ENCODE assay signal across 10 cellular contexts in the genomic region with DNA sequence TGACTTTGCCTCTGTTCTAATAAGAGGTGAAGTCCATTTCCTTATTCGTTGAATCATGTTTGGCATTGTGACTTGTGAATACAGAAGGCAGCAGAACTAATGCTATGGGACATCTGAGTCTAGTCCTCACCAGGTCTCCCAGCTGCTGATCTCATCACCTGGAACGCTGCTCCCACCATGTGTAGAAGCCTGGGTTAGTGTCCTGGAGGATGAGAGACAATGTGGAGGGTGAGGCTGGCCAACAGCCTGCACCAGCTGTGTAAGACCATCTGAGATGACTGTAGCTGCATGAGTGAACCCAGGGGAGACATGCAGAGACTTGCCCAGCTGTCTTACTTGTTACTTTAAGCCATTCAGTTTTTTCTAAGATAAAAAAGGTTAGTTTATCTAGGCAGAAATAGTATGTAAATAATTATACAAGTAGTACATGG. TPM values are rescaled to one million over a fixed set of nuclear protein-coding genes. Genes with fewer than 3 reads are reported as not detected.
DNase-seq lines count a peak whose midpoint lies in the region; ATAC-seq and TF ChIP-seq lines count a peak whose summit lies in the region.
"Had no signal": no experiment of that assay in that cellular context is flagged by ENCODE, and none has a peak within 500 bp of the region (broad histone marks: within the 10 kb centered on the region; RNA-seq: fewer than 3 reads in every experiment).

No MANE protein-coding gene starts in this region.

- POLR2A ChIA-PET in GM10248 (lab: Yijun Ruan, JAX): interaction anchor here (1.0 to 2.7 kb wide), 2 partner anchors 8 to 15 kb away, joined by 3 to 29 read pairs; no protein-coding TSS in a partner anchor

- 48 to 53% methylated on average over 2 of the region's 2 CpGs for WGBS in aorta, 2 donors

- TF ChIP-seq CTCF in right atrium auricular region (IDR thresholded peaks at IDR 0.05): no peak
- TF ChIP-seq CTCF in GM10248 (IDR thresholded peaks at IDR 0.05; ENCODE audit: control extremely low read depth, extremely low read depth, low read depth, missing control alignments): no peak
- TF ChIP-seq CTCF in gastrocnemius medialis (IDR thresholded peaks at IDR 0.05 in 4 of 5, conservative IDR thresholded peaks at IDR 0.05 in 1 of 5): no peak

- H3K4me3 ChIP-seq in right atrium auricular region (no peak overlapping the region), aorta (ENCODE audit: low read length in 2 of 2) (no peak overlapping the region), gastrocnemius medialis (no peak overlapping the region)

- H3K9me3 ChIP-seq in right atrium auricular region (no peaks in the 10 kb centered on the region), aorta (ENCODE audit: control insufficient read depth, low read length) (no peaks in the 10 kb centered on the region), gastrocnemius medialis (no peaks in the 10 kb centered on the region)

- CTCF ChIA-PET in GM10248 (lab: Yijun Ruan, JAX): interaction anchor here (0.7 to 7.0 kb wide), 7 partner anchors 9 to 45 kb away, joined by 3 to 59 read pairs (median 3); no protein-coding TSS in a partner anchor

- H3K27ac ChIP-seq in right atrium auricular region (peak overlapping the region in 1 of 2 donors; percentile 16), aorta (ENCODE audit: low read depth in 1 of 2, low read length in 2 of 2) (peak overlapping the region; percentile 8 to 73), gastrocnemius medialis (peak overlapping the region in 1 of 4 donors; percentile 3)

- DNase-seq in left ventricle myocardium superior: peak; percentile 48
- DNase-seq in right atrium auricular region (ENCODE audit: low spot score): no peak
- no peak for DNase-seq in aorta
- no peak for DNase-seq in H4 (ENCODE audit: low spot score)
- no peak for DNase-seq in GM10248 (ENCODE audit: extremely low spot score)
- DNase-seq in gastrocnemius medialis: no peak
- DNase-seq: cortex of kidney, occipital lobe had no signal

- H3K4me1 ChIP-seq in right atrium auricular region: peaks cover 0 to 27% of the 10 kb centered on the region in 2 donors
- H3K4me1 ChIP-seq in aorta (ENCODE audit: control insufficient read depth in 1 of 2, insufficient read depth in 2 of 2, low read length in 2 of 2): no peaks in the 10 kb centered on the region
- H3K4me1 ChIP-seq in gastrocnemius medialis: peaks cover 6 to 7% of the 10 kb centered on the region in 2 donors

- in situ Hi-C loops in gastrocnemius medialis (cut with MboI; ENCODE audit: low sequenced_read_pairs in 4 of 4): no loop called here

- no peaks in the 10 kb centered on the region for H3K27me3 ChIP-seq in right atrium auricular region
- no peaks in the 10 kb centered on the region for H3K27me3 ChIP-seq in aorta (ENCODE audit: control insufficient read depth in 1 of 2, insufficient read depth in 2 of 2, low read length in 1 of 2)
- peaks cover 3 to 22% (median 15%) of the 10 kb centered on the region in 3 donors for H3K27me3 ChIP-seq in gastrocnemius medialis

- no peak for TF ChIP-seq POLR2A in gastrocnemius medialis (IDR thresholded peaks at IDR 0.05)

- ATAC-seq in left ventricle myocardium superior (peak; percentile 25), HG03378 (IDR thresholded peaks at IDR 0.05; ENCODE audit: unreplicated experiment) (peak; percentile 35), esophagus mucosa (peak; percentile 67), aorta (ENCODE audit: low FRiP score) (no peak), gastrocnemius medialis (no peak)

- intact Hi-C loops in left ventricle myocardium superior (cut with micrococcal nuclease) (no loop called here), aorta (cut with DNase I) (no loop called here), gastrocnemius medialis (cut with DNase I; ENCODE audit: low total_unique reads) (no loop called here)

- no peaks in the 10 kb centered on the region for H3K36me3 ChIP-seq in right atrium auricular region
- H3K36me3 ChIP-seq in aorta (ENCODE audit: control insufficient read depth in 1 of 2, insufficient read depth in 2 of 2, low read length in 1 of 2): no peaks in the 10 kb centered on the region
- no peaks in the 10 kb centered on the region for H3K36me3 ChIP-seq in gastrocnemius medialis

RNA-seq across cellular contexts. Expression of a gene that starts 3.5 kb away (rescaled TPM):
- total RNA-seq in left ventricle myocardium superior (1.9 TPM), right atrium auricular region (1 to 10 TPM; 1.4 to 2.6 TPM), esophagus mucosa (4.1 TPM), aorta (10 to 100 TPM; 22.0 to 29.1 TPM), gastrocnemius medialis (1 to 10 TPM in 3 of 4 donors, under 1 TPM in 1; 0.53 to 2.5 (median 2.1) TPM)
- polyA plus RNA-seq in aorta: 10 to 100 TPM; 33.4 to 54.5 TPM
- not detected in 2 replicates for total RNA-seq in H4 (2014; rRNA removed; shearing (Covaris generic))

RNA-seq across cellular contexts. Expression of a gene that starts 32.0 kb away (rescaled TPM):
- total RNA-seq in left ventricle myocardium superior (0.74 TPM), right atrium auricular region (under 1 TPM; 0.47 to 0.48 TPM), esophagus mucosa (0.40 TPM), aorta (1 to 10 TPM; 2.2 to 4.2 TPM), gastrocnemius medialis (under 1 TPM in 1 of 4 donors, not detected in 3; 0.56 TPM)
- polyA plus RNA-seq in aorta: 1 to 10 TPM; 3.0 to 6.2 TPM
- total RNA-seq in H4 (2014; rRNA removed; shearing (Covaris generic)): not detected in 2 replicates
- total RNA-seq: occipital lobe had no signal

Comparison
In these comparisons a context has a peak if more than half of its experiments do, and no peak if none do; other contexts are left out.
1. ATAC-seq: peak in left ventricle myocardium superior (single experiment), HG03378 (single experiment) and esophagus mucosa (single experiment); none in aorta (single experiment) and gastrocnemius medialis (0 of 2).